Comparison of ENCODE assay signal across 21 cellular contexts in genomic region chr18:31660763-31661162, GRCh38. TPM values are rescaled to one million over a fixed set of nuclear protein-coding genes. Genes with fewer than 3 reads are reported as not detected.
"Had no signal": no experiment of that assay in that cellular context is flagged by ENCODE, and none has a peak within 500 bp of the region (broad histone marks: within the 10 kb centered on the region; RNA-seq: fewer than 3 reads in every experiment).

No MANE protein-coding gene starts in this region.

- H3K27ac ChIP-seq: SJSA1, SK-N-MC had no signal

- H3K9me3 ChIP-seq: SJSA1 had no signal

- H3K4me1 ChIP-seq: SJSA1 had no signal

- DNase-seq: Karpas-422, KBM-7, MG63, NCI-H1092 treated with DMSO at 0.1 percent for 48 hours, NCI-H1436, NCI-H187, NCI-H2029, NCI-H2081 treated with DMSO at 0.1 percent for 48 hours, NCI-H2171, NCI-H226, NCI-H446, NCI-H510A, NCI-H524 treated with DMSO at 0.1 percent for 48 hours, NCI-H82, Right ventricle myocardium superior, RPMI8226, SIG-M5 had no signal

- H3K36me3 ChIP-seq: MG63, SJSA1 had no signal

- H3K27me3 ChIP-seq: MG63, SJSA1 had no signal

- H3K4me3 ChIP-seq: MG63, SJSA1, SK-N-MC had no signal

- FAIRE-seq: RCC 7860 had no signal

RNA-seq across cellular contexts. Expression of gene B4GALT6, which starts 23.6 kb away (rescaled TPM):
- polyA plus RNA-seq: IgD-negative memory B cell had no signal
